In genomic region chr5:172724203-172724602, GRCh38 we compare ENCODE assay signal across 14 cellular contexts.
"Had no signal": no experiment of that assay in that cellular context is flagged by ENCODE, and none has a peak within 500 bp of the region (broad histone marks: within the 10 kb centered on the region; RNA-seq: fewer than 3 reads in every experiment).

No MANE protein-coding gene starts in this region.

- H3K9me3 ChIP-seq: psoas muscle, sigmoid colon had no signal

- H3K27me3 ChIP-seq: sigmoid colon had no signal

- H3K27ac ChIP-seq: psoas muscle, sigmoid colon, WERI-Rb-1 had no signal

- H3K36me3 ChIP-seq: sigmoid colon, WERI-Rb-1 had no signal

- H3K4me3 ChIP-seq: psoas muscle, sigmoid colon had no signal

- ATAC-seq: activated CD4-positive, alpha-beta T cell treated with anti-CD3 and anti-CD28 coated beads for 36 hours; activated T-cell treated with anti-CD3 and anti-CD28 coated beads, Interleukin-2, amount 50 U/mL, for 72 hours; left colon; natural killer cell; psoas muscle; stimulated activated naive B cell treated with anti-CD40 and anti-IgM and Interleukin-4, amounts not matched to agents 10 μg/mL and 1 μg/mL and 100 μg/mL, for 72 hours had no signal

- DNase-seq: activated CD4-positive, alpha-beta memory T cell treated with anti-CD3 and anti-CD28 coated beads, Interleukin-2, amount 10 ng/mL, durations not matched to agents 7 days and 5 days; activated CD4-positive, alpha-beta T cell treated with anti-CD3 and anti-CD28 coated beads for 36 hours; activated CD8-positive, alpha-beta memory T cell treated with anti-CD3 and anti-CD28 coated beads, Interleukin-2, amount 50 U/mL, for 4 hours; activated gamma-delta T cell treated with Interleukin-2 at 50 U/mL for 16 hours; activated T-cell treated with anti-CD3 and anti-CD28 coated beads, Interleukin-2, amount 50 U/mL, for 72 hours; left colon; mammary epithelial cell; natural killer cell; psoas muscle; sigmoid colon; stimulated activated CD4-positive, alpha-beta T cell treated with anti-CD3 and anti-CD28 coated beads, Interleukin-2, amount 100 ng/mL, for 24 hours; stimulated activated naive B cell treated with anti-CD40 and anti-IgM and Interleukin-4, amounts not matched to agents 10 μg/mL and 1 μg/mL and 100 μg/mL, for 72 hours; WERI-Rb-1 had no signal

- FAIRE-seq: astrocyte had no signal
